In the genomic region with DNA sequence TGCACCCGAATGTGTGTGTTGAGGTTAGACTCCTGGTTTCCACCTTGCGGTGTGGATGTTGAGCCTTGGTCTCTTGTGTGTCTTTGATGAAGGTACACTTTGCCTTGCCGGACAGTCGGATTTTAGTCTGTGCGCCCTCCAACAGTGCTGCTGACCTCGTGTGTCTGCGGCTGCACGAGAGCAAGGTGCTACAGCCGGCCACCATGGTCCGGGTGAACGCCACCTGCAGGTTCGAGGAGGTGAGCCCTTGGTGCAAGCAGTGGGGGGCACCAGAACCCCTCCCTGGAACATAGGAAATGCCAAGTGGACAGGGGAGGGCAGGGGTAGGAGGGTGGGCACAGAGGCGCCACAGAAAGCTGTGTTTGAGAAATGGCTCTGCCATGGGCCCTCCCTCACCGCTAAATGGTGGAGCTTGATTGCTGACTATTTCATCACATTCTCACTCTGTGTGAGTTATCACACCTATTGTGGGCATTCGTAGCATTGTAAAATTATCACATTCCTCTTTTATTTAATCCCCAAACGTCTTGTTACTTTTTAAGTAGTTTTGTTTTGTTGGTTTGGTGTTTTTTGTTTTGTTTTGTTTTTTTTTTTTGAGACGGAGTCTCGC, we compare ENCODE assay signal across 1 cellular context.
TF ChIP-seq lines count a peak whose summit lies in the region.

No MANE protein-coding gene starts in this region.

TF ChIP-seq in HCT116, 20 proteins besides CTCF, POLR2A, EP300 and RAD21:
- TF ChIP-seq ZNF274 (IDR thresholded peaks at IDR 0.05; ENCODE audit: low read depth, low read length) = no peak
- TF ChIP-seq, protein P1, sequence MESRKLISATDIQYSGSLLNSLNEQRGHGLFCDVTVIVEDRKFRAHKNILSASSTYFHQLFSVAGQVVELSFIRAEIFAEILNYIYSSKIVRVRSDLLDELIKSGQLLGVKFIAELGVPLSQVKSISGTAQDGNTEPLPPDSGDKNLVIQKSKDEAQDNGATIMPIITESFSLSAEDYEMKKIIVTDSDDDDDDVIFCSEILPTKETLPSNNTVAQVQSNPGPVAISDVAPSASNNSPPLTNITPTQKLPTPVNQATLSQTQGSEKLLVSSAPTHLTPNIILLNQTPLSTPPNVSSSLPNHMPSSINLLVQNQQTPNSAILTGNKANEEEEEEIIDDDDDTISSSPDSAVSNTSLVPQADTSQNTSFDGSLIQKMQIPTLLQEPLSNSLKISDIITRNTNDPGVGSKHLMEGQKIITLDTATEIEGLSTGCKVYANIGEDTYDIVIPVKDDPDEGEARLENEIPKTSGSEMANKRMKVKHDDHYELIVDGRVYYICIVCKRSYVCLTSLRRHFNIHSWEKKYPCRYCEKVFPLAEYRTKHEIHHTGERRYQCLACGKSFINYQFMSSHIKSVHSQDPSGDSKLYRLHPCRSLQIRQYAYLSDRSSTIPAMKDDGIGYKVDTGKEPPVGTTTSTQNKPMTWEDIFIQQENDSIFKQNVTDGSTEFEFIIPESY (IDR thresholded peaks at IDR 0.05; ENCODE audit: extremely low read depth, insufficient replicate concordance, low read length) = no peak
